6 cellular contexts compared by ENCODE assay signal in genomic region chr9:85935950-85936349, GRCh38. TPM values are rescaled to one million over a fixed set of nuclear protein-coding genes. Genes with fewer than 3 reads are reported as not detected.
A peak's percentile ranks its signal among the peaks of the same experiment; 100 is the strongest.
DNase-seq lines count a peak whose midpoint lies in the region; ATAC-seq and TF ChIP-seq lines count a peak whose summit lies in the region.
"Not testable (repeated sequence)": the region's sequence is repeated elsewhere in the genome, so short reads cannot be mapped to it uniquely, and the experiment has no call there.

No MANE protein-coding gene starts in this region.

- POLR2A ChIA-PET in CD4-positive, alpha-beta T cell (lab: Charles Lee) = interaction anchor here (0.6 kb wide), 1 partner anchor 81 kb away, joined by 3 read pairs; no protein-coding TSS in a partner anchor

- not testable (repeated sequence) for ATAC-seq in CD4-positive, alpha-beta T cell (ENCODE audit: poor library complexity); T-helper 17 cell; activated T-cell treated with anti-CD3 and anti-CD28 coated beads, Interleukin-2, amount 50 U/mL, for 72 hours (replicated peaks in 1 of 2)

- CTCF ChIA-PET in CD4-positive, alpha-beta T cell (lab: Charles Lee) = not testable (repeated sequence)

- H3K27me3 Mint-ChIP-seq in CD4-positive, alpha-beta T cell; T-helper 17 cell; activated T-cell treated with anti-CD3 and anti-CD28 coated beads, Interleukin-2, amount 50 U/mL, for 72 hours (ENCODE audit: low read depth); chondrocyte (ENCODE audit: low read depth); progenitor cell of endocrine pancreas: not testable (repeated sequence)

- intact Hi-C loops in CD4-positive, alpha-beta T cell (cut with DNase I, micrococcal nuclease) = not testable (repeated sequence)

- H3K27ac ChIP-seq in CD4-positive, alpha-beta T cell (ENCODE audit: low read depth, low read length) = not testable (repeated sequence)
- H3K27ac ChIP-seq in VCaP = peak overlapping the region; percentile 85

- not testable (repeated sequence) for TF ChIP-seq CTCF in CD4-positive, alpha-beta T cell (IDR thresholded peaks at IDR 0.05); VCaP (conservative IDR thresholded peaks at IDR 0.05); chondrocyte (IDR thresholded peaks at IDR 0.05); progenitor cell of endocrine pancreas (IDR thresholded peaks at IDR 0.05; ENCODE audit: unreplicated experiment)

- not testable (repeated sequence) for DNase-seq in CD4-positive, alpha-beta T cell; T-helper 17 cell; activated T-cell treated with anti-CD3 and anti-CD28 coated beads, Interleukin-2, amount 50 U/mL, for 72 hours; chondrocyte (ENCODE audit: low spot score); progenitor cell of endocrine pancreas (ENCODE audit: low spot score, unreplicated experiment)

- H3K27me3 ChIP-seq in CD4-positive, alpha-beta T cell (ENCODE audit: control insufficient read depth, insufficient read depth, low read length) = not testable (repeated sequence)

- H3K36me3 Mint-ChIP-seq in CD4-positive, alpha-beta T cell (ENCODE audit: low read depth); T-helper 17 cell (ENCODE audit: low read depth); activated T-cell treated with anti-CD3 and anti-CD28 coated beads, Interleukin-2, amount 50 U/mL, for 72 hours (ENCODE audit: insufficient read depth in 2 of 2); chondrocyte (ENCODE audit: low read depth); progenitor cell of endocrine pancreas (ENCODE audit: insufficient read depth): not testable (repeated sequence)

- not testable (repeated sequence) for H3K9me3 ChIP-seq in CD4-positive, alpha-beta T cell (ENCODE audit: control insufficient read depth, low read length); T-helper 17 cell (ENCODE audit: control insufficient read depth, low read length, poor library complexity, severe bottlenecking)

- not testable (repeated sequence) for H3K4me3 Mint-ChIP-seq in CD4-positive, alpha-beta T cell; activated T-cell treated with anti-CD3 and anti-CD28 coated beads, Interleukin-2, amount 50 U/mL, for 72 hours; chondrocyte (ENCODE audit: unreplicated experiment)
- H3K4me3 Mint-ChIP-seq in T-helper 17 cell (peak overlapping the region; percentile 69), progenitor cell of endocrine pancreas (ENCODE audit: low read depth) (peak overlapping the region; percentile 26)

- H3K4me1 Mint-ChIP-seq in CD4-positive, alpha-beta T cell (ENCODE audit: low read depth); T-helper 17 cell; chondrocyte (ENCODE audit: low read depth); progenitor cell of endocrine pancreas (ENCODE audit: low read depth): not testable (repeated sequence)
- peaks cover 13% of the 10 kb centered on the region for H3K4me1 Mint-ChIP-seq in activated T-cell treated with anti-CD3 and anti-CD28 coated beads, Interleukin-2, amount 50 U/mL, for 72 hours (ENCODE audit: low read depth)

- H3K9me3 Mint-ChIP-seq in CD4-positive, alpha-beta T cell; activated T-cell treated with anti-CD3 and anti-CD28 coated beads, Interleukin-2, amount 50 U/mL, for 72 hours; chondrocyte (ENCODE audit: low read depth); progenitor cell of endocrine pancreas (ENCODE audit: low read depth): not testable (repeated sequence)

- H3K27ac Mint-ChIP-seq in CD4-positive, alpha-beta T cell = peak overlapping the region; percentile 24
- not testable (repeated sequence) for H3K27ac Mint-ChIP-seq in T-helper 17 cell
- H3K27ac Mint-ChIP-seq in activated T-cell treated with anti-CD3 and anti-CD28 coated beads, Interleukin-2, amount 50 U/mL, for 72 hours = peak overlapping the region; percentile 76
- H3K27ac Mint-ChIP-seq in chondrocyte (ENCODE audit: unreplicated experiment) (peak overlapping the region; percentile 8), progenitor cell of endocrine pancreas (peak overlapping the region; percentile 85)

RNA-seq across cellular contexts. Expression of gene NAA35, which starts 5.0 kb away (rescaled TPM):
- 10 to 100 TPM; 19.4 to 19.8 TPM for total RNA-seq in CD4-positive, alpha-beta T cell
- total RNA-seq in T-helper 17 cell (10 to 100 TPM; 18.8 to 22.3 TPM), chondrocyte (18.6 to 21.5 TPM (median 20.7 TPM) in 3 replicates), progenitor cell of endocrine pancreas (37.3 and 37.7 TPM in 2 replicates)
- 10 to 100 TPM; 25.1 to 29.0 TPM for total RNA-seq in activated T-cell treated with anti-CD3 and anti-CD28 coated beads, Interleukin-2, amount 50 U/mL, for 72 hours
